Comparison of ENCODE assay signal across 15 cellular contexts in the genomic region with DNA sequence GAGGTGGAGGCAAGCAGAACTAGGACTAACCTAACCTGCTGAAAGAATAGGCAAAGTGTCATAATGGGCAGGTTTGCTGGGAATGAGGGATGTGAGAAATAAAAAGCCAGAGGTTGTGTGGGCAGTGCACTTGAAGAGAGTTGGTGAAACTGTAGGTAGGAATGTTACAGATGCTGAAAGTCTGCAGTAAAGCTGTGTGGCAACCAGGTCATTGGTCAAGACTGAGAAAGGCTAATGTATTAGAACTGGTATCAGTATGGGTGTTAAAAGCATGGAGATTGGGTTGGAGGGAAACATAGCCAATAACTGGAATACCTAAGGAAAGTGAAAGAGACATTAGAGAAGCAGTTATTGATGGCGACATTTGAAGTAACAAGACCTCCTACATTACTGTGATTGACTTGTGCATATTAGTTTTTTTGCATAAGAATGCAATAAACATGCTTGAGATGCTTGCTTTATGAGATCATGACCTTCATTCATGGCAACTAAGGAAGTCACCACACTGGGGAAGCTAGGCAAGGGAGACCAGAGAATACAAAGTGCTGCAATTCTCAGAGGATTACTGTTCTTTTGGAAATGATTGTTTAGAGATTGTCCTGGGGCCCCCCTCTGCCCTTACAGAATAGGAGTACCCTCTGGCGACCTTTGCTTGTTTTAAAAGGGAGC. TPM values are rescaled to one million over a fixed set of nuclear protein-coding genes. Genes with fewer than 3 reads are reported as not detected.
DNase-seq lines count a peak whose midpoint lies in the region; ATAC-seq, FAIRE-seq and TF ChIP-seq lines count a peak whose summit lies in the region.
"Had no signal": no experiment of that assay in that cellular context is flagged by ENCODE, and none has a peak within 500 bp of the region (broad histone marks: within the 10 kb centered on the region; RNA-seq: fewer than 3 reads in every experiment).

No MANE protein-coding gene starts in this region.

- no peaks in the 10 kb centered on the region for H3K4me1 ChIP-seq in breast epithelium
- peaks cover 3 to 32% (median 23%) of the 10 kb centered on the region in 4 donors for H3K4me1 ChIP-seq in esophagus muscularis mucosa
- H3K4me1 ChIP-seq in spleen, result peaks cover 0 to 3% (median 0%) of the 10 kb centered on the region in 6 donors

- TF ChIP-seq CTCF in MCF 10A (IDR thresholded peaks at IDR 0.05; ENCODE audit: unreplicated experiment) (no peak), breast epithelium (IDR thresholded peaks at IDR 0.05) (no peak), esophagus muscularis mucosa (IDR thresholded peaks at IDR 0.05) (no peak), spleen (IDR thresholded peaks at IDR 0.05 in 8 of 11, conservative IDR thresholded peaks at IDR 0.05 in 3 of 11) (no peak), D721Med (IDR thresholded peaks at IDR 0.05; ENCODE audit: insufficient read depth, missing control alignments) (no peak)

- no peak for TF ChIP-seq EP300 in esophagus muscularis mucosa (IDR thresholded peaks at IDR 0.05)

- CTCF ChIA-PET in MCF 10A (lab: Yijun Ruan, JAX), result interaction anchor here (0.7 to 1.0 kb wide), 2 partner anchors 11 to 13 kb away, joined by 3 to 4 read pairs; no protein-coding TSS in a partner anchor

- H3K4me3 ChIP-seq in breast epithelium, result no peak overlapping the region
- no peak overlapping the region for H3K4me3 ChIP-seq in esophagus muscularis mucosa
- H3K4me3 ChIP-seq in spleen, result no peak overlapping the region
- H3K4me3 ChIP-seq: cardiac muscle cell, heart left ventricle had no signal

- H3K9me3 ChIP-seq in breast epithelium (no peaks in the 10 kb centered on the region), esophagus muscularis mucosa (no peaks in the 10 kb centered on the region), spleen (peaks cover 0 to 4% (median 0%) of the 10 kb centered on the region in 8 donors)
- H3K9me3 ChIP-seq: heart left ventricle had no signal

- BruUV-seq in MCF 10A (replicated peaks; lab: Mats Ljungman, UMichigan), result no TSS peak

- H3K27me3 ChIP-seq in breast epithelium, result no peaks in the 10 kb centered on the region
- H3K27me3 ChIP-seq in esophagus muscularis mucosa, result no peaks in the 10 kb centered on the region
- no peaks in the 10 kb centered on the region for H3K27me3 ChIP-seq in spleen (replicated peaks in 1 of 7)
- H3K27me3 ChIP-seq: cardiac muscle cell, heart left ventricle had no signal

- FAIRE-seq in D721Med (lab: Jason Lieb, UNC), result no peak

- TF ChIP-seq POLR2A in breast epithelium (IDR thresholded peaks at IDR 0.05) (no peak), esophagus muscularis mucosa (IDR thresholded peaks at IDR 0.05; ENCODE audit: low read depth) (no peak), spleen (IDR thresholded peaks at IDR 0.05) (no peak)

- H3K4me1 Mint-ChIP-seq in MCF 10A (ENCODE audit: insufficient read depth, unreplicated experiment), result peaks cover 18% of the 10 kb centered on the region

- no peak overlapping the region for H3K27ac Mint-ChIP-seq in MCF 10A (ENCODE audit: low read depth, unreplicated experiment)
- H3K27ac Mint-ChIP-seq: nephron progenitor cell had no signal

- no peak overlapping the region for H3K4me3 Mint-ChIP-seq in MCF 10A (ENCODE audit: unreplicated experiment)
- H3K4me3 Mint-ChIP-seq: nephron progenitor cell had no signal

- POLR2A ChIA-PET in MCF 10A (lab: Yijun Ruan, JAX), result no interaction called here

- 81% methylated on average over 2 of the region's 2 CpGs for WGBS in esophagus muscularis mucosa
- 61 to 86% (median 70%) methylated on average over 2 of the region's 2 CpGs for WGBS in spleen, 5 donors

- H3K27me3 Mint-ChIP-seq in MCF 10A (ENCODE audit: insufficient read depth, unreplicated experiment), result no peaks in the 10 kb centered on the region

- peaks cover 7% of the 10 kb centered on the region for H3K36me3 Mint-ChIP-seq in MCF 10A (ENCODE audit: insufficient read depth, unreplicated experiment)

- DNase-seq in MCF 10A (ENCODE audit: unreplicated experiment) (peak; percentile 39), breast epithelium (ENCODE audit: low spot score in 2 of 2) (no peak), astrocyte of the hippocampus (ENCODE audit: low read depth, low spot score) (peak; percentile 62), iPS DF 19.7 (ENCODE audit: low read depth, low spot score) (peak; percentile 98), esophagus muscularis mucosa (ENCODE audit: extremely low spot score) (no peak), spleen (no peak), D721Med (ENCODE audit: insufficient read length, low spot score) (no peak)
- DNase-seq: 8988T; activated CD8-positive, alpha-beta memory T cell treated with anti-CD3 and anti-CD28 coated beads, Interleukin-2, amount 50 U/mL, for 4 hours; heart left ventricle; KG1; nephron progenitor cell had no signal

- no peak overlapping the region for H3K27ac ChIP-seq in breast epithelium
- no peak overlapping the region for H3K27ac ChIP-seq in esophagus muscularis mucosa (replicated peaks in 1 of 4)
- peak overlapping the region in 2 of 8 donors; percentile 35 to 42 for H3K27ac ChIP-seq in spleen
- H3K27ac ChIP-seq: cardiac muscle cell had no signal

- H3K9me3 Mint-ChIP-seq in MCF 10A (ENCODE audit: unreplicated experiment), result no peaks in the 10 kb centered on the region
- H3K9me3 Mint-ChIP-seq: nephron progenitor cell had no signal

- no peaks in the 10 kb centered on the region for H3K36me3 ChIP-seq in breast epithelium
- no peaks in the 10 kb centered on the region for H3K36me3 ChIP-seq in esophagus muscularis mucosa
- no peaks in the 10 kb centered on the region for H3K36me3 ChIP-seq in spleen
- H3K36me3 ChIP-seq: cardiac muscle cell, heart left ventricle had no signal

- ATAC-seq in HG02885 (IDR thresholded peaks at IDR 0.05; ENCODE audit: poor library complexity, unreplicated experiment), result no peak

- intact Hi-C loops in MCF 10A (cut with micrococcal nuclease) (no loop called here), breast epithelium (cut with DNase I; ENCODE audit: low total_unique reads) (no loop called here), esophagus muscularis mucosa (cut with DNase I) (no loop called here), spleen (cut with DNase I; ENCODE audit: low total_unique reads) (no loop called here)

RNA-seq across cellular contexts. Expression of a gene that starts 11.8 kb away (rescaled TPM):
- 4.2 and 9.3 TPM in 2 replicates for total RNA-seq in MCF 10A (2022)
- total RNA-seq in breast epithelium, result 10 to 100 TPM; 16.5 to 47.9 (median 43.8) TPM
- total RNA-seq in esophagus muscularis mucosa, result 10 to 100 TPM; 27.1 to 49.0 (median 36.8) TPM
- 10 to 100 TPM in 3 of 7 donors, 1 to 10 TPM in 4; 6.2 to 16.6 (median 7.0) TPM for total RNA-seq in spleen
- 1 to 10 TPM in 2 of 3 donors, under 1 TPM in 1; 0.83 to 2.1 (median 1.3) TPM for polyA plus RNA-seq in spleen
- total RNA-seq: T-helper 2 cell treated with Interferon-gamma antibody and Interleukin-4, amounts not matched to agents 100 ng/mL and 5 ng/mL, for 36 hours had no signal

Comparison
In these comparisons a context has a peak if more than half of its experiments do, and no peak if none do; other contexts are left out.
1. DNase-seq: peak in MCF 10A (single experiment), astrocyte of the hippocampus (single experiment) and iPS DF 19.7 (single experiment); none in breast epithelium (0 of 2), esophagus muscularis mucosa (single experiment), spleen (single experiment) and D721Med (single experiment).